29 cellular contexts compared by ENCODE assay signal in genomic region chr14:97788364-97788763, GRCh38.
A peak's percentile ranks its signal among the peaks of the same experiment; 100 is the strongest.
DNase-seq lines count a peak whose midpoint lies in the region; ATAC-seq, FAIRE-seq and TF ChIP-seq lines count a peak whose summit lies in the region.
"Had no signal": no experiment of that assay in that cellular context is flagged by ENCODE, and none has a peak within 500 bp of the region (broad histone marks: within the 10 kb centered on the region; RNA-seq: fewer than 3 reads in every experiment).

No MANE protein-coding gene starts in this region.

- ATAC-seq in GM18517 (IDR thresholded peaks at IDR 0.05; ENCODE audit: unreplicated experiment) (peak; percentile 65), pancreas (no peak)
- ATAC-seq: foreskin keratinocyte, K562, left ventricle myocardium superior, Right ventricle myocardium inferior had no signal

- H4K20me1 ChIP-seq in Karpas-422 (ENCODE audit: insufficient read depth, low read depth, low read length) (no peaks in the 10 kb centered on the region), GM23248 (ENCODE audit: insufficient read depth) (no peaks in the 10 kb centered on the region)

- in situ Hi-C loops in GM23248 (cut with MboI): no loop called here

- H3K27me3 ChIP-seq in Karpas-422 (ENCODE audit: low read length): no peaks in the 10 kb centered on the region
- H3K27me3 ChIP-seq in pancreas: no peaks in the 10 kb centered on the region
- H3K27me3 ChIP-seq in GM23248 (replicated peaks; ENCODE audit: insufficient read depth): no peaks in the 10 kb centered on the region
- H3K27me3 ChIP-seq: esophagus squamous epithelium, foreskin keratinocyte, neural progenitor cell, suprapubic skin, upper lobe of left lung had no signal

- H3K4me3 ChIP-seq in Karpas-422 (ENCODE audit: low read length) (no peak overlapping the region), pancreas (no peak overlapping the region), GM23248 (no peak overlapping the region)
- H3K4me3 ChIP-seq: esophagus squamous epithelium, K562, neural progenitor cell, PC-9, suprapubic skin, upper lobe of left lung had no signal

- H2AFZ ChIP-seq in Karpas-422 (ENCODE audit: low read length) (no peak overlapping the region), GM23248 (no peak overlapping the region)
- H2AFZ ChIP-seq: neural progenitor cell, parathyroid adenoma, PC-9 had no signal

- H3K36me3 ChIP-seq in Karpas-422 (ENCODE audit: insufficient read depth, low read length) (no peaks in the 10 kb centered on the region), pancreas (no peaks in the 10 kb centered on the region), GM23248 (ENCODE audit: low read depth) (no peaks in the 10 kb centered on the region)
- H3K36me3 ChIP-seq: esophagus squamous epithelium, neural progenitor cell, suprapubic skin, upper lobe of left lung had no signal

- H3K27ac ChIP-seq in Karpas-422 (ENCODE audit: low read length) (no peak overlapping the region), pancreas (no peak overlapping the region), GM23248 (no peak overlapping the region)
- H3K27ac ChIP-seq: C4-2B, esophagus squamous epithelium, foreskin keratinocyte, neural progenitor cell, parathyroid adenoma, PC-9, suprapubic skin, upper lobe of left lung had no signal

- H3K9me2 ChIP-seq in Karpas-422 (replicated peaks; ENCODE audit: insufficient read depth, low read length) (no peaks in the 10 kb centered on the region), GM23248 (ENCODE audit: insufficient read depth) (no peaks in the 10 kb centered on the region)

- H3K4me2 ChIP-seq in Karpas-422 (ENCODE audit: low read depth, low read length, poor library complexity, severe bottlenecking): no peak overlapping the region
- H3K4me2 ChIP-seq in GM23248 (ENCODE audit: unreplicated experiment): no peak overlapping the region
- H3K4me2 ChIP-seq: neural progenitor cell, PC-9 had no signal

- H3K79me2 ChIP-seq in Karpas-422 (ENCODE audit: low read length): no peaks in the 10 kb centered on the region
- H3K79me2 ChIP-seq in GM23248 (ENCODE audit: insufficient read depth): no peaks in the 10 kb centered on the region
- H3K79me2 ChIP-seq: parathyroid adenoma had no signal

- no peak overlapping the region for H3K9ac ChIP-seq in Karpas-422 (ENCODE audit: low read length)
- H3K9ac ChIP-seq in GM23248: no peak overlapping the region
- H3K9ac ChIP-seq: neural progenitor cell, parathyroid adenoma had no signal

- intact Hi-C loops in pancreas (cut with DNase I): no loop called here

- H3K4me1 ChIP-seq in Karpas-422 (ENCODE audit: low read length) (no peaks in the 10 kb centered on the region), pancreas (no peaks in the 10 kb centered on the region), GM23248 (ENCODE audit: insufficient read depth) (no peaks in the 10 kb centered on the region)
- H3K4me1 ChIP-seq: Caco-2, esophagus squamous epithelium, foreskin keratinocyte, neural progenitor cell, parathyroid adenoma, suprapubic skin, upper lobe of left lung had no signal

- peak; percentile 2 to 4 for DNase-seq in AML-193 (lab: John Stamatoyannopoulos, UW)
- peak; percentile 50 for DNase-seq in Karpas-422
- peak; percentile 59 for DNase-seq in NCI-H748 (lab: John Stamatoyannopoulos, UW; ENCODE audit: unreplicated experiment)
- no peak for DNase-seq in pancreas
- no peak for DNase-seq in NCI-H1930 (lab: John Stamatoyannopoulos, UW)
- DNase-seq in GM23248: no peak
- DNase-seq: activated naive CD4-positive, alpha-beta T cell treated with anti-CD3 and anti-CD28 coated beads, Interleukin-2, amount 50 U/mL, for 16 hours; amniotic stem cell; Caco-2; esophagus squamous epithelium; foreskin keratinocyte; head of caudate nucleus; islet precursor cell; left ventricle myocardium superior; NCI-H146; NCI-H2227 treated with DMSO at 0.1 percent for 48 hours; PC-9; retina; stimulated activated naive CD4-positive, alpha-beta T cell treated with Interleukin-2 at 50 U/mL for 16 hours; upper lobe of left lung had no signal

- FAIRE-seq in pancreas (lab: Jason Lieb, UNC): no peak
- FAIRE-seq: GM12892, HTR-8/SVneo, K562 had no signal

- H3K9me3 ChIP-seq in Karpas-422 (ENCODE audit: low read length) (no peaks in the 10 kb centered on the region), pancreas (no peaks in the 10 kb centered on the region), GM23248 (ENCODE audit: low read depth) (no peaks in the 10 kb centered on the region)
- H3K9me3 ChIP-seq: esophagus squamous epithelium, suprapubic skin, upper lobe of left lung had no signal

- TF ChIP-seq CTCF in pancreas (IDR thresholded peaks at IDR 0.05): no peak

- H3F3A ChIP-seq in GM23248 (ENCODE audit: insufficient read depth): no peaks in the 10 kb centered on the region

Comparison
In these comparisons a context has a peak if more than half of its experiments do, and no peak if none do; other contexts are left out.
1. DNase-seq: peak in AML-193 (2 of 2), Karpas-422 (single experiment) and NCI-H748 (single experiment); none in pancreas (0 of 6), NCI-H1930 (0 of 2) and GM23248 (single experiment).